Comparison of ENCODE assay signal across 8 cellular contexts in the genomic region with DNA sequence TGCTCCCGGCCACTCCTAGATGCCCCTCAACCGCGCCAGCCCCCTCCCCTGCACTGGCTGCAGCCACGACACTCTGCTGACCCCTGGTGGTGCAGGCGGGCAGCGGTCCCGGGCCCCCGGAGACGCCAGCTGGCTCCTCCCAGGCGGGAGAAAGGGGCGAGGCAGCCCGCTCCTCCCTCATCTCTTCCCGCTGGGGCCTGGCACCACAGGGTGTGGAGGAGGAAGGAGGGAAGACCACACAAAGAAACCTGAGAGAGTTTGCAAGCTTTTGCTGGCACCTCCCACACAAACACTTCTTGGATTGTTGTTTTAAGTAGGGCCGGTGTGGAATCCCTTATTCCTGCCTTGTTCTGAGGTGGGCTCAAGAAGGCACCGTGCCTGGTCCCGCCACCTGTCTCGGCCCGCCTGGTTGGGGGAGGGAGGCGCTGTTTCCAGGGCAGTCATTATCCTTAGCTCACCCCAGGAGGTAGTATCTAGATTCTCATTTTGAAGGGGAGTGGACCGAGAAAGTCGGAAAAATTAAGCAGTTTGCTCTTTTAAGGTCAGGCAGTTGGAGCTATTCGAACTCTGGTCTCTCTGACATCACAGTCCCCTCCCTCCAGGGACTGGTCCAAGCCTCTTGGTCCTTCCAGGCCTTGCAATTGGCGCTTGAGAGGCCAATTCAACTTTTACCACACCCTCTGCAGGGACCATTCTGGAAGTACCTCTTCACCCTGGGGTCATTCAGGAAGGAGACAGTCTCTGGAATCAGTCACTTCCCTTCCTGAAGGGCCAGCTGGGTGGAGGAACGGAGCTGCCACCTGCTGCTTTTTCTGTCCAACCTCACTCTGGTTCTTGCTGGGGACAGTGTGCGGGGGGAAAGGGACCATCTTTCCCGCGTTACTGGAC. TPM values are rescaled to one million over a fixed set of nuclear protein-coding genes. Genes with fewer than 3 reads are reported as not detected.
DNase-seq lines count a peak whose midpoint lies in the region; ATAC-seq and TF ChIP-seq lines count a peak whose summit lies in the region.

No MANE protein-coding gene starts in this region.

- peak; percentile 99 for TF ChIP-seq CTCF in GM12874 (IDR thresholded peaks at IDR 0.05; ENCODE audit: insufficient read depth, low read depth, low read length)
- TF ChIP-seq CTCF in SU-DHL-6 (IDR thresholded peaks at IDR 0.05; ENCODE audit: insufficient read depth, low read length, poor library complexity, severe bottlenecking) = peak; percentile 96
- TF ChIP-seq CTCF in cardiac muscle cell (IDR thresholded peaks at IDR 0.05; ENCODE audit: low read depth, low read length) = peak; percentile 98
- TF ChIP-seq CTCF in parathyroid adenoma (IDR thresholded peaks at IDR 0.05) = peak; percentile 97
- peak; percentile 91 to 98 (median 96) for TF ChIP-seq CTCF in upper lobe of left lung (IDR thresholded peaks at IDR 0.05)

- peak overlapping the region; percentile 78 for H3K27ac ChIP-seq in SU-DHL-6 (ENCODE audit: low read depth, low read length)
- no peak overlapping the region for H3K27ac ChIP-seq in cardiac muscle cell
- H3K27ac ChIP-seq in parathyroid adenoma = peak overlapping the region; percentile 61
- H3K27ac ChIP-seq in upper lobe of left lung = peak overlapping the region; percentile 74 to 87 (median 84)

- TF ChIP-seq POLR2A in upper lobe of left lung (IDR thresholded peaks at IDR 0.05) = no peak

- H3K79me2 ChIP-seq in SU-DHL-6 (ENCODE audit: insufficient read depth, low read length) (peaks cover 20% of the 10 kb centered on the region), parathyroid adenoma (peaks cover 15% of the 10 kb centered on the region)

- peak overlapping the region; percentile 93 for H3K4me2 ChIP-seq in SU-DHL-6 (ENCODE audit: low read depth, low read length, poor library complexity, severe bottlenecking)
- peak overlapping the region; percentile 50 for H3K4me2 ChIP-seq in parathyroid adenoma (ENCODE audit: low read length)

- H4K20me1 ChIP-seq in SU-DHL-6 (ENCODE audit: low read depth, low read length) = no peaks in the 10 kb centered on the region; the same call in 1 of the 2 replicates

- H3K36me3 ChIP-seq in SU-DHL-6 (ENCODE audit: low read length) (no peaks in the 10 kb centered on the region), cardiac muscle cell (no peaks in the 10 kb centered on the region), parathyroid adenoma (ENCODE audit: control insufficient read depth, insufficient read depth, low read length) (no peaks in the 10 kb centered on the region), upper lobe of left lung (no peaks in the 10 kb centered on the region)

- H3F3A ChIP-seq in SU-DHL-6 (ENCODE audit: insufficient read depth) = peaks cover 27% of the 10 kb centered on the region

- DNase-seq in NCI-H1417 (lab: John Stamatoyannopoulos, UW) (peak; percentile 87 to 95 (median 92)), cardiac muscle cell (ENCODE audit: low read depth in 1 of 2, low spot score in 1 of 2) (peak; percentile 86 to 93), upper lobe of left lung (peak; percentile 91 to 97)
- peak; percentile 62 for DNase-seq in activated naive CD8-positive, alpha-beta T cell treated with anti-CD3 and anti-CD28 coated beads, Interleukin-2, amount 50 U/mL, for 16 hours (ENCODE audit: low read depth, low spot score)

- H3K9me3 ChIP-seq in SU-DHL-6 (ENCODE audit: insufficient read depth, low read length) = no peaks in the 10 kb centered on the region
- no peaks in the 10 kb centered on the region for H3K9me3 ChIP-seq in cardiac muscle cell (ENCODE audit: low read depth)
- H3K9me3 ChIP-seq in parathyroid adenoma (ENCODE audit: control insufficient read depth, low read length) = no peaks in the 10 kb centered on the region
- H3K9me3 ChIP-seq in upper lobe of left lung = no peaks in the 10 kb centered on the region

- H3K4me3 ChIP-seq in SU-DHL-6 (ENCODE audit: insufficient read depth, low read length, poor library complexity, severe bottlenecking) (peak overlapping the region; percentile 23), cardiac muscle cell (peak overlapping the region; percentile 23), parathyroid adenoma (ENCODE audit: low read depth, low read length) (peak overlapping the region; percentile 12), upper lobe of left lung (peak overlapping the region in 3 of 4 donors; percentile 75 to 83 (median 76))

- H3K27me3 ChIP-seq in SU-DHL-6 (ENCODE audit: low read length) = no peaks in the 10 kb centered on the region
- peaks cover 7% of the 10 kb centered on the region for H3K27me3 ChIP-seq in cardiac muscle cell
- no peaks in the 10 kb centered on the region for H3K27me3 ChIP-seq in parathyroid adenoma (ENCODE audit: control insufficient read depth, insufficient read depth, low read length)
- H3K27me3 ChIP-seq in upper lobe of left lung = peaks cover 0 to 3% (median 0%) of the 10 kb centered on the region in 4 donors

- no peak for TF ChIP-seq EP300 in upper lobe of left lung (IDR thresholded peaks at IDR 0.05)

- ATAC-seq in upper lobe of left lung (ENCODE audit: low FRiP score in 2 of 2) (peak; percentile 86 to 90), HG02840 (IDR thresholded peaks at IDR 0.05; ENCODE audit: low FRiP score, unreplicated experiment) (no peak)

- WGBS in upper lobe of left lung, 2 donors = 13 to 23% methylated on average over 12 to 27 of the region's 27 CpGs

- H3K9ac ChIP-seq in SU-DHL-6 (ENCODE audit: low read length) (peak overlapping the region; percentile 88), parathyroid adenoma (no peak overlapping the region)

- H3K9me2 ChIP-seq in SU-DHL-6 (replicated peaks; ENCODE audit: insufficient read depth, low read length) = no peaks in the 10 kb centered on the region

- H3K4me1 ChIP-seq in cardiac muscle cell (ENCODE audit: low read depth) = peaks cover 19% of the 10 kb centered on the region
- peaks cover 36% of the 10 kb centered on the region for H3K4me1 ChIP-seq in parathyroid adenoma
- peaks cover 56 to 67% (median 61%) of the 10 kb centered on the region in 4 donors for H3K4me1 ChIP-seq in upper lobe of left lung

- H2AFZ ChIP-seq in SU-DHL-6 (ENCODE audit: low read depth, low read length, severe bottlenecking) = peak overlapping the region; percentile 86
- H2AFZ ChIP-seq in parathyroid adenoma = peak overlapping the region; percentile 91

RNA-seq across cellular contexts. Expression of gene ANKRD13B, which starts 1.0 kb away (rescaled TPM):
- total RNA-seq in cardiac muscle cell (7.5 and 12.7 TPM in 2 replicates), upper lobe of left lung (10 to 100 TPM in 1 of 6 donors, 1 to 10 TPM in 5; 1.5 to 24.1 (median 3.9) TPM)
- 6.3 and 7.4 TPM in 2 replicates for polyA plus RNA-seq in cardiac muscle cell

RNA-seq across cellular contexts. Expression of gene GIT1, which starts 2.5 kb away (rescaled TPM):
- total RNA-seq in cardiac muscle cell = 35.5 and 52.1 TPM in 2 replicates
- polyA plus RNA-seq in cardiac muscle cell = 37.5 and 50.5 TPM in 2 replicates
- 10 to 100 TPM; 34.6 to 88.4 (median 45.5) TPM for total RNA-seq in upper lobe of left lung

RNA-seq across cellular contexts. Expression of gene TP53I13, which starts 23.5 kb away (rescaled TPM):
- total RNA-seq in cardiac muscle cell = 100 and 105 TPM in 2 replicates
- polyA plus RNA-seq in cardiac muscle cell = 102 and 104 TPM in 2 replicates
- total RNA-seq in upper lobe of left lung = 100 to 1,000 TPM in 2 of 6 donors, 10 to 100 TPM in 4; 57.3 to 178 (median 75.4) TPM

RNA-seq across cellular contexts. Expression of gene ABHD15, which starts 25.1 kb away (rescaled TPM):
- total RNA-seq in cardiac muscle cell = 5.8 and 7.2 TPM in 2 replicates
- 4.8 and 5.3 TPM in 2 replicates for polyA plus RNA-seq in cardiac muscle cell
- 10 to 100 TPM; 12.8 to 17.8 (median 14.9) TPM for total RNA-seq in upper lobe of left lung

RNA-seq across cellular contexts. Expression of gene CORO6, which starts 30.7 kb away (rescaled TPM):
- total RNA-seq in cardiac muscle cell = 127 and 243 TPM in 2 replicates
- 163 and 255 TPM in 2 replicates for polyA plus RNA-seq in cardiac muscle cell
- 100 to 1,000 TPM in 1 of 6 donors, 10 to 100 TPM in 3, 1 to 10 TPM in 2; 7.3 to 137 (median 12.2) TPM for total RNA-seq in upper lobe of left lung

Comparison
In these comparisons a context has a peak if more than half of its experiments do, and no peak if none do; other contexts are left out.
1. H3K4me3 ChIP-seq: peak in every context shown above with its lines; median percentile 76 in upper lobe of left lung; 23 in SU-DHL-6; 23 in cardiac muscle cell; 12 in parathyroid adenoma.